ENCODE assay signal across 13 cellular contexts in genomic region chr9:115943591-115944165, GRCh38.
DNase-seq lines count a peak whose midpoint lies in the region; ATAC-seq and TF ChIP-seq lines count a peak whose summit lies in the region.
"Had no signal": no experiment of that assay in that cellular context is flagged by ENCODE, and none has a peak within 500 bp of the region (broad histone marks: within the 10 kb centered on the region; RNA-seq: fewer than 3 reads in every experiment).

No MANE protein-coding gene starts in this region.

- in situ Hi-C loops in transverse colon (cut with MboI; ENCODE audit: low pct_ligation_motif_present in 1 of 4, low pct_unique_long_range_greater_than_20kb in 1 of 4, low sequenced_read_pairs in 3 of 4) = no loop called here

- H3K36me3 ChIP-seq in SJCRH30 = no peaks in the 10 kb centered on the region
- H3K36me3 ChIP-seq in muscle layer of duodenum (ENCODE audit: control insufficient read depth in 1 of 2, insufficient read depth in 2 of 2, low read length in 2 of 2) = peaks cover 0 to 14% of the 10 kb centered on the region in 2 donors
- no peaks in the 10 kb centered on the region for H3K36me3 ChIP-seq in transverse colon
- H3K36me3 ChIP-seq: MG63 had no signal

- H3K27ac ChIP-seq in SJCRH30 (peak overlapping the region; percentile 94), coronary artery (peak overlapping the region; percentile 62 to 86), muscle layer of duodenum (ENCODE audit: low read length) (peak overlapping the region; percentile 86), transverse colon (peak overlapping the region; percentile 63 to 74 (median 68))

- intact Hi-C loops in transverse colon (cut with DNase I; ENCODE audit: low total_unique reads) = no loop called here

- no peak for ATAC-seq in HG02885 (IDR thresholded peaks at IDR 0.05; ENCODE audit: poor library complexity, unreplicated experiment)
- ATAC-seq: activated CD8-positive, alpha-beta T cell treated with anti-CD3 and anti-CD28 coated beads, Interleukin-2, amount 10 ng/mL, durations not matched to agents 7 days and 5 days; stimulated activated naive CD8-positive, alpha-beta T cell treated with anti-CD3 and anti-CD28 coated beads, Interleukin-15, Interleukin-2, amounts not matched to agents 100 U/mL and 50 U/mL, for 24 hours had no signal

- H3K4me3 ChIP-seq in SJCRH30 (peak overlapping the region; percentile 38; the same call in 1 of the 2 replicates), coronary artery (peak overlapping the region; percentile 37), muscle layer of duodenum (ENCODE audit: low read depth in 1 of 2, low read length in 2 of 2) (no peak overlapping the region), transverse colon (no peak overlapping the region)
- H3K4me3 ChIP-seq: MG63 had no signal

- H3K9me3 ChIP-seq in SJCRH30 (replicated peaks) = no peaks in the 10 kb centered on the region
- H3K9me3 ChIP-seq in muscle layer of duodenum (ENCODE audit: control insufficient read depth in 1 of 2, low read length in 2 of 2) = no peaks in the 10 kb centered on the region
- no peaks in the 10 kb centered on the region for H3K9me3 ChIP-seq in transverse colon
- H3K9me3 ChIP-seq: MG63 had no signal

- no peak for TF ChIP-seq EP300 in transverse colon (IDR thresholded peaks at IDR 0.05; ENCODE audit: low read depth)

- H3K4me1 ChIP-seq in SJCRH30 (peaks cover 31% of the 10 kb centered on the region), muscle layer of duodenum (ENCODE audit: control insufficient read depth in 1 of 2, insufficient read depth in 2 of 2, low read length in 2 of 2) (peaks cover 0 to 3% of the 10 kb centered on the region in 2 donors), transverse colon (no peaks in the 10 kb centered on the region)

- TF ChIP-seq POLR2A in transverse colon (IDR thresholded peaks at IDR 0.05) = no peak

- no peak for DNase-seq in SJCRH30
- DNase-seq in coronary artery (ENCODE audit: low spot score) = no peak
- no peak for DNase-seq in transverse colon
- DNase-seq in NCI-H748 (lab: John Stamatoyannopoulos, UW; ENCODE audit: unreplicated experiment) = no peak
- DNase-seq in 8988T = no peak
- DNase-seq: activated CD8-positive, alpha-beta T cell treated with anti-CD3 and anti-CD28 coated beads, Interleukin-2, amount 10 ng/mL, durations not matched to agents 7 days and 5 days; activated naive CD4-positive, alpha-beta T cell treated with anti-CD3 and anti-CD28 coated beads, Interleukin-2, amount 10 ng/mL, durations not matched to agents 7 days and 5 days; cortex of kidney; stimulated activated CD4-positive, alpha-beta T cell treated with anti-CD3 and anti-CD28 coated beads, Interleukin-4, amount 100 ng/mL, for 4 hours; stimulated activated naive CD8-positive, alpha-beta T cell treated with anti-CD3 and anti-CD28 coated beads, Interleukin-15, Interleukin-2, amounts not matched to agents 100 U/mL and 50 U/mL, for 24 hours had no signal

- H3K27me3 ChIP-seq in SJCRH30 (no peaks in the 10 kb centered on the region), muscle layer of duodenum (ENCODE audit: low read depth, low read length) (no peaks in the 10 kb centered on the region), transverse colon (no peaks in the 10 kb centered on the region)
- H3K27me3 ChIP-seq: MG63 had no signal

- TF ChIP-seq CTCF in coronary artery (IDR thresholded peaks at IDR 0.05) (no peak), transverse colon (IDR thresholded peaks at IDR 0.05) (no peak)

Comparison
In these comparisons a context has a peak if more than half of its experiments do, and no peak if none do; other contexts are left out.
1. H3K4me3 ChIP-seq: peak in SJCRH30 (single experiment) and coronary artery (single experiment); none in muscle layer of duodenum (0 of 2) and transverse colon (0 of 4).
2. Peak in every context shown above with its lines, with median percentiles within 50 percentile points of each other: H3K27ac ChIP-seq.